Comparison of ENCODE assay signal across 19 cellular contexts in genomic region chr4:140068247-140068646, GRCh38.
A peak's percentile ranks its signal among the peaks of the same experiment; 100 is the strongest.
DNase-seq lines count a peak whose midpoint lies in the region; ATAC-seq, FAIRE-seq and TF ChIP-seq lines count a peak whose summit lies in the region.
"Had no signal": no experiment of that assay in that cellular context is flagged by ENCODE, and none has a peak within 500 bp of the region (broad histone marks: within the 10 kb centered on the region; RNA-seq: fewer than 3 reads in every experiment).

No MANE protein-coding gene starts in this region.

- H3K4ac ChIP-seq in IMR-90 (ENCODE audit: low read depth, low read length), result no peak overlapping the region

- H3K14ac ChIP-seq in IMR-90 (replicated peaks; ENCODE audit: low read depth, low read length), result no peak overlapping the region

- FAIRE-seq in A549 (lab: Jason Lieb, UNC) (no peak), GM19239 (lab: Jason Lieb, UNC) (no peak)
- FAIRE-seq: G401.6, GM12891, H1, HepG2 had no signal

- H3K36me3 ChIP-seq in IMR-90 (ENCODE audit: control insufficient read depth, insufficient read depth, low read length) (no peaks in the 10 kb centered on the region), left lung (no peaks in the 10 kb centered on the region), smooth muscle cell (ENCODE audit: low read depth) (no peaks in the 10 kb centered on the region)
- H3K36me3 ChIP-seq: BLaER1 treated with 17β-estradiol and CSF1 and Interleukin-3, amounts not matched to agents 10 nM and 100 nM had no signal

- no peaks in the 10 kb centered on the region for H4K20me1 ChIP-seq in IMR-90 (ENCODE audit: insufficient read depth, low read length)
- no peaks in the 10 kb centered on the region for H4K20me1 ChIP-seq in smooth muscle cell (ENCODE audit: low read depth)

- H4K8ac ChIP-seq in IMR-90 (ENCODE audit: low read depth in 2 of 2, low read length in 2 of 2), result no peak overlapping the region

- no peak overlapping the region for H4K91ac ChIP-seq in IMR-90 (ENCODE audit: insufficient read depth, low read depth, low read length)

- H3K27ac ChIP-seq in A549, result peak overlapping the region; percentile 79 to 83
- H3K27ac ChIP-seq in IMR-90 (ENCODE audit: insufficient read depth, low read length), result no peak overlapping the region
- H3K27ac ChIP-seq in left lung, result no peak overlapping the region
- H3K27ac ChIP-seq in smooth muscle cell (ENCODE audit: low read depth), result peak overlapping the region; percentile 95
- H3K27ac ChIP-seq: BLaER1 treated with 17β-estradiol and CSF1 and Interleukin-3, amounts not matched to agents 10 nM and 100 nM had no signal

- TF ChIP-seq RAD21 in A549 (conservative IDR thresholded peaks at IDR 0.05 in 1 of 2, IDR thresholded peaks at IDR 0.05 in 1 of 2), result no peak
- TF ChIP-seq RAD21 in IMR-90 (IDR thresholded peaks at IDR 0.05; ENCODE audit: low read length), result no peak

- peaks cover 52% of the 10 kb centered on the region for H3K79me2 ChIP-seq in smooth muscle cell (ENCODE audit: low read depth)

- no peak overlapping the region for H3K23ac ChIP-seq in IMR-90 (ENCODE audit: low read depth, low read length)

- H2BK20ac ChIP-seq in IMR-90 (ENCODE audit: low read depth, low read length), result no peak overlapping the region

- peak overlapping the region; percentile 62; the same call in 1 of the 2 replicates for H2AK5ac ChIP-seq in IMR-90 (ENCODE audit: low read depth, low read length)

- peak overlapping the region; percentile 56; the same call in 1 of the 2 replicates for H2BK120ac ChIP-seq in IMR-90 (ENCODE audit: low read depth, low read length)

- TF ChIP-seq POLR2A in A549 (IDR thresholded peaks at IDR 0.05; ENCODE audit: low read length), result no peak
- no peak for TF ChIP-seq POLR2A in IMR-90 (IDR thresholded peaks at IDR 0.05; ENCODE audit: low read depth, low read length)

- H3K9ac ChIP-seq in IMR-90 (ENCODE audit: low read depth, low read length) (no peak overlapping the region), smooth muscle cell (ENCODE audit: low read depth) (no peak overlapping the region)
- H3K9ac ChIP-seq: BLaER1 treated with 17β-estradiol and CSF1 and Interleukin-3, amounts not matched to agents 10 nM and 100 nM had no signal

- H3K4me1 ChIP-seq in A549, result peaks cover 87% of the 10 kb centered on the region
- peaks cover 17% of the 10 kb centered on the region for H3K4me1 ChIP-seq in IMR-90 (ENCODE audit: control insufficient read depth, insufficient read depth, low read length)
- H3K4me1 ChIP-seq in left lung, result peaks cover 4 to 41% of the 10 kb centered on the region in 2 donors
- peaks cover 32% of the 10 kb centered on the region for H3K4me1 ChIP-seq in smooth muscle cell (ENCODE audit: low read depth)

- H2BK15ac ChIP-seq in IMR-90 (ENCODE audit: low read depth, low read length), result no peak overlapping the region

- DNase-seq in A549 (ENCODE audit: low read depth in 1 of 2, low spot score in 1 of 2), result no peak
- DNase-seq in IMR-90, result no peak
- no peak for DNase-seq in left lung
- no peak for DNase-seq in smooth muscle cell (lab: John Stamatoyannopoulos, UW; ENCODE audit: unreplicated experiment)
- DNase-seq in NCI-H446 (lab: John Stamatoyannopoulos, UW), result no peak
- no peak for DNase-seq in epidermal melanocyte (ENCODE audit: insufficient read length, low spot score)
- no peak for DNase-seq in GM19239 (ENCODE audit: insufficient read length, low spot score)
- DNase-seq: 8988T; CD8-positive, alpha-beta T cell; COR-L47; DMS 273 treated with DMSO at 0.1 percent for 48 hours; DMS53; DND-41; H9 had no signal

- BruUV-seq in IMR-90 (replicated peaks; lab: Mats Ljungman, UMichigan), result no TSS peak

- WGBS in A549 (ENCODE audit: missing lambda C conversion rate), result 64% methylated on average over 2 of the region's 2 CpGs
- WGBS in IMR-90 (ENCODE audit: extremely low coverage in 2 of 2, insufficient read length in 1 of 2), 2 experiments, result no CpG with 5 or more reads among the region's 2 CpGs
- WGBS in smooth muscle cell (ENCODE audit: low lambda C conversion rate), result 61% methylated on average over 2 of the region's 2 CpGs

- no peak overlapping the region for H2AK9ac ChIP-seq in IMR-90 (replicated peaks; ENCODE audit: low read depth, low read length, poor library complexity)

- H3K4me3 ChIP-seq in A549 (no peak overlapping the region), IMR-90 (ENCODE audit: insufficient read depth, low read depth, low read length) (no peak overlapping the region), left lung (no peak overlapping the region), smooth muscle cell (no peak overlapping the region)
- H3K4me3 ChIP-seq: BLaER1 treated with 17β-estradiol and CSF1 and Interleukin-3, amounts not matched to agents 10 nM and 100 nM had no signal

- no peak for TF ChIP-seq CTCF in A549 (IDR thresholded peaks at IDR 0.05)
- TF ChIP-seq CTCF in IMR-90 (conservative IDR thresholded peaks at IDR 0.05; ENCODE audit: low read depth, low read length), result no peak
- no peak for TF ChIP-seq CTCF in left lung (IDR thresholded peaks at IDR 0.05)
- no peak for TF ChIP-seq CTCF in smooth muscle cell (IDR thresholded peaks at IDR 0.05; ENCODE audit: borderline replicate concordance, insufficient read depth, poor library complexity, severe bottlenecking)

- CTCF ChIA-PET in A549 (lab: Yijun Ruan, JAX) (interaction anchor here (1.0 to 1.6 kb wide), 2 partner anchors 16 to 55 kb away, joined by 4 read pairs; no protein-coding TSS in a partner anchor), IMR-90 (lab: Yijun Ruan, JAX) (interaction anchor here (1.0 kb wide), 1 partner anchor 16 kb away, joined by 4 read pairs; no protein-coding TSS in a partner anchor)

- POLR2A ChIA-PET in A549 (lab: Yijun Ruan, JAX), result interaction anchor here (0.8 kb wide), 1 partner anchor 22 kb away, joined by 3 read pairs; no protein-coding TSS in a partner anchor
- POLR2A ChIA-PET in IMR-90 (lab: Charles Lee; ENCODE audit: unreplicated experiment), result no interaction called here

- dilution Hi-C loops in IMR-90 (cut with HindIII; ENCODE audit: low sequenced_read_pairs, unreplicated experiment), result no loop called here

- no peak for ATAC-seq in A549
- no peak for ATAC-seq in IMR-90 (ENCODE audit: low read depth)
- peak; percentile 84 for ATAC-seq in left lung
- ATAC-seq: CD8-positive, alpha-beta T cell; HepG2 had no signal

- H3K9me1 ChIP-seq in IMR-90 (ENCODE audit: insufficient read depth, low read length), result peaks cover 12% of the 10 kb centered on the region

- no peak overlapping the region; the same call in 1 of the 2 replicates for H3K18ac ChIP-seq in IMR-90 (ENCODE audit: low read depth, low read length)

- peaks cover 42% of the 10 kb centered on the region for H3F3A ChIP-seq in smooth muscle cell (ENCODE audit: low read depth)

- no peak overlapping the region for H2BK5ac ChIP-seq in IMR-90 (ENCODE audit: low read depth, low read length, poor library complexity, severe bottlenecking)

- H3K27me3 ChIP-seq in IMR-90 (ENCODE audit: control insufficient read depth, insufficient read depth, low read length) (no peaks in the 10 kb centered on the region), left lung (no peaks in the 10 kb centered on the region), smooth muscle cell (ENCODE audit: low read depth) (no peaks in the 10 kb centered on the region)
- H3K27me3 ChIP-seq: BLaER1 treated with 17β-estradiol and CSF1 and Interleukin-3, amounts not matched to agents 10 nM and 100 nM had no signal

- peak overlapping the region; percentile 26; the same call in 1 of the 2 replicates for H4K5ac ChIP-seq in IMR-90 (ENCODE audit: low read depth, low read length)

- H3K9me3 ChIP-seq in A549 (no peaks in the 10 kb centered on the region), IMR-90 (ENCODE audit: control insufficient read depth, insufficient read depth, low read length) (no peaks in the 10 kb centered on the region), left lung (no peaks in the 10 kb centered on the region), smooth muscle cell (replicated peaks; ENCODE audit: low read depth) (no peaks in the 10 kb centered on the region)
- H3K9me3 ChIP-seq: BLaER1 treated with 17β-estradiol and CSF1 and Interleukin-3, amounts not matched to agents 10 nM and 100 nM had no signal

- no peak overlapping the region for H3K56ac ChIP-seq in IMR-90 (ENCODE audit: extremely low read depth, insufficient read depth, low read length)

- TF ChIP-seq EP300 in A549 (IDR thresholded peaks at IDR 0.05), result no peak

- peaks cover 9 to 20% of the 10 kb centered on the region in 2 experiments; a peak in 3 of 4 replicates for H3K79me1 ChIP-seq in IMR-90 (ENCODE audit: low read depth in 1 of 2, low read length in 2 of 2)

- H3K4me2 ChIP-seq in A549 (peak overlapping the region; percentile 77), IMR-90 (ENCODE audit: low read depth, low read length) (no peak overlapping the region), smooth muscle cell (peak overlapping the region; percentile 71)

- in situ Hi-C loops in IMR-90 (cut with MboI; ENCODE audit: low sequenced_read_pairs), result no loop called here

- intact Hi-C loops in IMR-90 (cut with micrococcal nuclease) (no loop called here), left lung (cut with DNase I) (no loop called here)

- H2AFZ ChIP-seq in IMR-90 (replicated peaks; ENCODE audit: low read length, poor library complexity) (no peak overlapping the region), smooth muscle cell (ENCODE audit: low read depth) (no peak overlapping the region)

TF ChIP-seq in A549, 52 proteins besides CTCF, POLR2A, EP300 and RAD21 (continues in another document):
- TF ChIP-seq FOSL2 (IDR thresholded peaks at IDR 0.05), result no peak
- TF ChIP-seq FOSL2 (CRISPR knock-in tag; IDR thresholded peaks at IDR 0.05), result no peak
- no peak for TF ChIP-seq CEBPB (IDR thresholded peaks at IDR 0.05)
- TF ChIP-seq HOXB5 (CRISPR knock-in tag; IDR thresholded peaks at IDR 0.05), result no peak
- no peak for TF ChIP-seq RCOR1 (IDR thresholded peaks at IDR 0.05; ENCODE audit: low read depth, low read length)
- no peak for TF ChIP-seq HES2 (IDR thresholded peaks at IDR 0.05)

TF ChIP-seq in IMR-90, 13 proteins besides CTCF, POLR2A, EP300 and RAD21:
- TF ChIP-seq FOS (IDR thresholded peaks at IDR 0.05; ENCODE audit: low read depth, low read length) (no peak), CHD1 (IDR thresholded peaks at IDR 0.05; ENCODE audit: low read depth, low read length) (no peak), MXI1 (IDR thresholded peaks at IDR 0.05; ENCODE audit: borderline replicate concordance, low read depth, low read length) (no peak)
TF ChIP-seq in IMR-90: peak in this region for 0.

Comparison
In these comparisons a context has a peak if more than half of its experiments do, and no peak if none do; other contexts are left out.
1. H3K27ac ChIP-seq: peak in A549 (2 of 2) and smooth muscle cell (single experiment); none in IMR-90 (single experiment) and left lung (0 of 2).